8 cellular contexts compared by ENCODE assay signal in the genomic region with DNA sequence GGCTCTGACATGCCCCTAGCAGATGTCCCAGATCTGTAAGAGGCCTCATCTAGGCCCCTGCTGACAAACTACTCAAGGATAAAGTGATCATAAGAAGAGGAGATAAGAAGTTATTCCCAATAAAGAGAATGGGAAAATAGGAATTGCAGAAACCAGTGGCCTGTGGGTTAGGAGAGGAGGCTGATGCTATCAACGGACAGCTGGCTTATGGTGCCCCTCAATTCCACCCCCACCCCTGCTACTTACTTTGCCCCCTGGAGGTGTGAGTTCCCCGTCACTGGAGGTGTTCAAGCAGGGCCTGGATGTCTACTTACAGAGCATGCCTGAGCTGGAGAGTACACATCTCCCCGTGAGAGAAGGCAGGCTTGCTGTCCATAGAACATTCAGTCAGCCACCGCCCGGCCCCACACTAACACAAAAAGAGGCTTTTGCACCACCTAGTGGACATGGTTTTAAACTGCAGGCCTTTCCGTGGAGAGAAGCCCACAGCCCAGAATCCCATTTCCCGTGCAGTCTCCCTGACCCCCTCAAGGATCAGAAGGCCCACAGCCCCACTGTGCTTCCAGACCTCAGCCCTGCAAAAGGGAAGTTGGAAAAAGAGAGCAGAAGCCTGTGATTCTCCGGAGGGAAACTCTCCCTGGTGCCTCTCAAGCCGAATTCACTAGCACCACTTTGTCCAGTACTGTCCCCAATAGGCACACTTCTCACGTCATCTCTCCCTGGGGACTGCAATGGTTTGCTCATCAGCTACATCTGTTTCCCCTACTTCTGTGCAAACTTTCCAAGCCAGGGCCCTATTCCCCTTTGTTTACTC. TPM values are rescaled to one million over a fixed set of nuclear protein-coding genes. Genes with fewer than 3 reads are reported as not detected.
DNase-seq lines count a peak whose midpoint lies in the region; ATAC-seq and TF ChIP-seq lines count a peak whose summit lies in the region.

No MANE protein-coding gene starts in this region.

- in situ Hi-C loops in Caki2 (cut with HindIII; ENCODE audit: low pct_unique_long_range_greater_than_20kb, low sequenced_read_pairs), result no loop called here

- BruUV-seq in MCF 10A (replicated peaks; lab: Mats Ljungman, UMichigan), result no TSS peak

- H3K9me3 Mint-ChIP-seq in MCF 10A (ENCODE audit: unreplicated experiment), result no peaks in the 10 kb centered on the region

- H3K4me3 Mint-ChIP-seq in MCF 10A (ENCODE audit: unreplicated experiment), result no peak overlapping the region

- intact Hi-C loops in MCF 10A (cut with micrococcal nuclease), result loop anchor here (1.0 to 2.0 kb wide), 3 partner anchors 58 to 334 kb away; a partner anchor contains a TSS

- TF ChIP-seq CTCF in HFF-Myc (IDR thresholded peaks at IDR 0.05; ENCODE audit: low read depth, low read length, missing control alignments), result peak; percentile 78
- TF ChIP-seq CTCF in WERI-Rb-1 (IDR thresholded peaks at IDR 0.05; ENCODE audit: low read depth, low read length), result peak; percentile 93
- TF ChIP-seq CTCF in MCF 10A (IDR thresholded peaks at IDR 0.05; ENCODE audit: unreplicated experiment), result peak; percentile 86

- no peak overlapping the region for H3K27ac Mint-ChIP-seq in MCF 10A (ENCODE audit: low read depth, unreplicated experiment)

- H3K36me3 ChIP-seq in WERI-Rb-1, result no peaks in the 10 kb centered on the region

- peak; percentile 58 for DNase-seq in Caki2 (ENCODE audit: low read depth)
- peak; percentile 49 for DNase-seq in HFF-Myc (ENCODE audit: extremely low read depth, low read depth)
- peak; percentile 88 for DNase-seq in NCI-H2196 (lab: John Stamatoyannopoulos, UW; ENCODE audit: unreplicated experiment)
- DNase-seq in WERI-Rb-1, result peak; percentile 93
- peak; percentile 84 for DNase-seq in MCF 10A (ENCODE audit: unreplicated experiment)
- peak; percentile 94 for DNase-seq in inferior parietal cortex (ENCODE audit: extremely low spot score)
- DNase-seq in stimulated activated CD4-positive, alpha-beta T cell treated with anti-CD3 and anti-CD28 coated beads, Interleukin-1b, Interleukin-23, amount 100 ng/mL, for 1 hour (ENCODE audit: low read depth in 2 of 2), result peak; percentile 30 to 38

- H3K27me3 ChIP-seq in WERI-Rb-1 (ENCODE audit: insufficient read depth, low read depth, severe bottlenecking), result no peaks in the 10 kb centered on the region

- no peak overlapping the region for H3K4me3 ChIP-seq in HFF-Myc (replicated peaks; ENCODE audit: low read depth, low read length)
- no peak overlapping the region for H3K4me3 ChIP-seq in WERI-Rb-1 (ENCODE audit: low read depth, low read length)

- ATAC-seq in HG03039 (IDR thresholded peaks at IDR 0.05; ENCODE audit: unreplicated experiment), result no peak

- POLR2A ChIA-PET in MCF 10A (lab: Yijun Ruan, JAX), result interaction anchor here (0.8 to 1.1 kb wide), 2 partner anchors 11 to 20 kb away, joined by 3 read pairs; no protein-coding TSS in a partner anchor

- CTCF ChIA-PET in MCF 10A (lab: Yijun Ruan, JAX), result interaction anchor here (0.5 to 3.9 kb wide), 36 partner anchors 8 to 597 kb away, joined by 3 to 29 read pairs (median 3); a partner anchor contains a TSS

- no peaks in the 10 kb centered on the region for H3K36me3 Mint-ChIP-seq in MCF 10A (ENCODE audit: insufficient read depth, unreplicated experiment)

- H3K27ac ChIP-seq in WERI-Rb-1, result peak overlapping the region; percentile 58

- H3K4me1 Mint-ChIP-seq in MCF 10A (ENCODE audit: insufficient read depth, unreplicated experiment), result no peaks in the 10 kb centered on the region

- H3K9me3 ChIP-seq in WERI-Rb-1 (ENCODE audit: severe bottlenecking), result no peaks in the 10 kb centered on the region

- H3K27me3 Mint-ChIP-seq in MCF 10A (ENCODE audit: insufficient read depth, unreplicated experiment), result no peaks in the 10 kb centered on the region

RNA-seq across cellular contexts. Expression of a gene that starts 23.8 kb away (rescaled TPM):
- total RNA-seq in Caki2 (2014; rRNA removed; shearing (Covaris generic); ENCODE audit: low replicate concordance), result not detected in 2 replicates
- not detected in 2 replicates for total RNA-seq in MCF 10A (2022)

RNA-seq across cellular contexts. Expression of a gene that starts 27.0 kb away (rescaled TPM):
- not detected in 2 replicates for total RNA-seq in Caki2 (2014; rRNA removed; shearing (Covaris generic); ENCODE audit: low replicate concordance)
- total RNA-seq in MCF 10A (2022), result 0.20 and 0.47 TPM in 2 replicates

Comparison
In these comparisons a context has a peak if more than half of its experiments do, and no peak if none do; other contexts are left out.
1. DNase-seq: peak in every context shown above with its lines; median percentile 94 in inferior parietal cortex; 93 in WERI-Rb-1; 88 in NCI-H2196; 84 in MCF 10A; 58 in Caki2; 49 in HFF-Myc; 34 in stimulated activated CD4-positive, alpha-beta T cell treated with anti-CD3 and anti-CD28 coated beads, Interleukin-1b, Interleukin-23, amount 100 ng/mL, for 1 hour.